In the genomic region with DNA sequence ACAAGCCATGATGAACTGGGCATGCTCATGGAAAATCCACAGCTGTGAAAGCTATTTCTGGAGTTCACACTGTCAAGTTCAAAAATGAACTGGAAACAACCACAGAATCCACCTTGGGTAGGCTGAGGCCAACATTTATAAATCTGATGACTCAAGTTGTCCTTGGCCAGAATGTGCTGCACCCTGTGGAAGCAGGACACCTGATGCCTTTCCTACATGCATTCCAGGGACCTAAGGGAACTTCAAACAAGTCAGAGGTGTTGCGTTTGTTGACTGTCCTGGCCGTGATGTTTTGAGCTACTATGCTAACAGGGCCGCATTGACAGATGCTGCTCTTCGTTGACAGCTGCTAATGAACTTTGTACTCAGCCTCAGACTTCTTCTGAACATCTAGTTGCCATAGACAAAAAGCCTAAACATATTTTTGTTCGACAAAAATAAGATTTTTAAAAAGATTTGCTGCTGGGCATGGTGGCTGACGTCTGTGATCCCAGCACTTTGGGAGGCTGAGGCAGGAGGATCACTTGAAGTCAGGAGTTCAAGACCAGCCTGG, we compare ENCODE assay signal across 1 cellular context.
A peak's percentile ranks its signal among the peaks of the same experiment; 100 is the strongest.
TF ChIP-seq lines count a peak whose summit lies in the region.

No MANE protein-coding gene starts in this region.

TF ChIP-seq in HepG2, 621 proteins besides CTCF, POLR2A, EP300 and RAD21 (continued from another document and continues in another):
- TF ChIP-seq, protein P1, sequence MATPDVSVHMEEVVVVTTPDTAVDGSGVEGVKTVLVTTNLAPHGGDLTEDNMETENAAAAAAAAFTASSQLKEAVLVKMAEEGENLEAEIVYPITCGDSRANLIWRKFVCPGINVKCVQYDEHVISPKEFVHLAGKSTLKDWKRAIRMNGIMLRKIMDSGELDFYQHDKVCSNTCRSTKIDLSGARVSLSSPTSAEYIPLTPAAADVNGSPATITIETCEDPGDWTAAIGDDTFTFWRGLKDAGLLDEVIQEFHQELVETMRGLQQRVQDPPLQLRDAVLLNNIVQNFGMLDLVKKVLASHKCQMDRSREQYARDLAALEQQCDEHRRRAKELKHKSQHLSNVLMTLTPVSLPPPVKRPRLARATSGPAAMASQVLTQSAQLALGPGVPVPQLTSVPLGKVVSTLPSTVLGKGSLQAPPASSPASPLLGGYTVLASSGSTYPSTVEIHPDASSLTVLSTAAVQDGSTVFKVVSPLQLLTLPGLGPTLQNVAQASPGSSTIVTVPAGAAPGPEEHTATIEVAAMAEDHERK (CRISPR knock-in tag; IDR thresholded peaks at IDR 0.05; ENCODE audit: low read depth) = no peak
- TF ChIP-seq ZNF749 (CRISPR knock-in tag; IDR thresholded peaks at IDR 0.05; ENCODE audit: borderline replicate concordance) (0 out of 2 replicates have a peak, but pooled peaks have one; percentile 39), ZBTB8A (CRISPR knock-in tag; IDR thresholded peaks at IDR 0.05; ENCODE audit: borderline replicate concordance, low read depth) (no peak), ZNF17 (CRISPR knock-in tag; IDR thresholded peaks at IDR 0.05) (no peak), AGO1 (IDR thresholded peaks at IDR 0.05; ENCODE audit: low read depth, low read length, poor library complexity, severe bottlenecking) (no peak), ZNF672 (CRISPR knock-in tag; IDR thresholded peaks at IDR 0.05) (0 out of 2 replicates have a peak, but pooled peaks have one; percentile 67), ISL2 (CRISPR knock-in tag; IDR thresholded peaks at IDR 0.05) (peak; percentile 93), FOSL1 (CRISPR knock-in tag; IDR thresholded peaks at IDR 0.05; ENCODE audit: borderline replicate concordance) (peak; percentile 78; the same call in 1 of the 2 replicates), ETV5 (CRISPR knock-in tag; IDR thresholded peaks at IDR 0.05; ENCODE audit: borderline replicate concordance) (peak; percentile 84; the same call in 1 of the 2 replicates), MED8 (CRISPR knock-in tag; IDR thresholded peaks at IDR 0.05; ENCODE audit: insufficient replicate concordance) (peak; percentile 93), NRL (CRISPR knock-in tag; IDR thresholded peaks at IDR 0.05; ENCODE audit: borderline replicate concordance) (no peak), SRSF1 (optimal IDR thresholded peaks at IDR 0.05; ENCODE audit: low read depth, low read length) (no peak), ZSCAN25 (CRISPR knock-in tag; IDR thresholded peaks at IDR 0.05) (no peak; the same call in 1 of the 2 replicates), KDM3A (CRISPR knock-in tag; IDR thresholded peaks at IDR 0.05; ENCODE audit: low read depth) (peak; percentile 80; the same call in 1 of the 2 replicates), ADNP (CRISPR knock-in tag; IDR thresholded peaks at IDR 0.05) (no peak), CREB1 (IDR thresholded peaks at IDR 0.05) (peak; percentile 57; the same call in 1 of the 2 replicates), CREB1 (CRISPR knock-in tag; IDR thresholded peaks at IDR 0.05) (peak; percentile 91), ZNF790 (CRISPR knock-in tag; IDR thresholded peaks at IDR 0.05; ENCODE audit: borderline replicate concordance) (peak; percentile 35; the same call in 1 of the 2 replicates), SCMH1 (CRISPR knock-in tag; IDR thresholded peaks at IDR 0.05; ENCODE audit: borderline replicate concordance) (no peak), ZNF263 (CRISPR knock-in tag; IDR thresholded peaks at IDR 0.05) (no peak), ZKSCAN5 (CRISPR knock-in tag; IDR thresholded peaks at IDR 0.05) (no peak)
- TF ChIP-seq, protein P2, sequence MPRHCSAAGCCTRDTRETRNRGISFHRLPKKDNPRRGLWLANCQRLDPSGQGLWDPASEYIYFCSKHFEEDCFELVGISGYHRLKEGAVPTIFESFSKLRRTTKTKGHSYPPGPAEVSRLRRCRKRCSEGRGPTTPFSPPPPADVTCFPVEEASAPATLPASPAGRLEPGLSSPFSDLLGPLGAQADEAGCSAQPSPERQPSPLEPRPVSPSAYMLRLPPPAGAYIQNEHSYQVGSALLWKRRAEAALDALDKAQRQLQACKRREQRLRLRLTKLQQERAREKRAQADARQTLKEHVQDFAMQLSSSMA (CRISPR knock-in tag; IDR thresholded peaks at IDR 0.05) = no peak
- TF ChIP-seq, protein P3, sequence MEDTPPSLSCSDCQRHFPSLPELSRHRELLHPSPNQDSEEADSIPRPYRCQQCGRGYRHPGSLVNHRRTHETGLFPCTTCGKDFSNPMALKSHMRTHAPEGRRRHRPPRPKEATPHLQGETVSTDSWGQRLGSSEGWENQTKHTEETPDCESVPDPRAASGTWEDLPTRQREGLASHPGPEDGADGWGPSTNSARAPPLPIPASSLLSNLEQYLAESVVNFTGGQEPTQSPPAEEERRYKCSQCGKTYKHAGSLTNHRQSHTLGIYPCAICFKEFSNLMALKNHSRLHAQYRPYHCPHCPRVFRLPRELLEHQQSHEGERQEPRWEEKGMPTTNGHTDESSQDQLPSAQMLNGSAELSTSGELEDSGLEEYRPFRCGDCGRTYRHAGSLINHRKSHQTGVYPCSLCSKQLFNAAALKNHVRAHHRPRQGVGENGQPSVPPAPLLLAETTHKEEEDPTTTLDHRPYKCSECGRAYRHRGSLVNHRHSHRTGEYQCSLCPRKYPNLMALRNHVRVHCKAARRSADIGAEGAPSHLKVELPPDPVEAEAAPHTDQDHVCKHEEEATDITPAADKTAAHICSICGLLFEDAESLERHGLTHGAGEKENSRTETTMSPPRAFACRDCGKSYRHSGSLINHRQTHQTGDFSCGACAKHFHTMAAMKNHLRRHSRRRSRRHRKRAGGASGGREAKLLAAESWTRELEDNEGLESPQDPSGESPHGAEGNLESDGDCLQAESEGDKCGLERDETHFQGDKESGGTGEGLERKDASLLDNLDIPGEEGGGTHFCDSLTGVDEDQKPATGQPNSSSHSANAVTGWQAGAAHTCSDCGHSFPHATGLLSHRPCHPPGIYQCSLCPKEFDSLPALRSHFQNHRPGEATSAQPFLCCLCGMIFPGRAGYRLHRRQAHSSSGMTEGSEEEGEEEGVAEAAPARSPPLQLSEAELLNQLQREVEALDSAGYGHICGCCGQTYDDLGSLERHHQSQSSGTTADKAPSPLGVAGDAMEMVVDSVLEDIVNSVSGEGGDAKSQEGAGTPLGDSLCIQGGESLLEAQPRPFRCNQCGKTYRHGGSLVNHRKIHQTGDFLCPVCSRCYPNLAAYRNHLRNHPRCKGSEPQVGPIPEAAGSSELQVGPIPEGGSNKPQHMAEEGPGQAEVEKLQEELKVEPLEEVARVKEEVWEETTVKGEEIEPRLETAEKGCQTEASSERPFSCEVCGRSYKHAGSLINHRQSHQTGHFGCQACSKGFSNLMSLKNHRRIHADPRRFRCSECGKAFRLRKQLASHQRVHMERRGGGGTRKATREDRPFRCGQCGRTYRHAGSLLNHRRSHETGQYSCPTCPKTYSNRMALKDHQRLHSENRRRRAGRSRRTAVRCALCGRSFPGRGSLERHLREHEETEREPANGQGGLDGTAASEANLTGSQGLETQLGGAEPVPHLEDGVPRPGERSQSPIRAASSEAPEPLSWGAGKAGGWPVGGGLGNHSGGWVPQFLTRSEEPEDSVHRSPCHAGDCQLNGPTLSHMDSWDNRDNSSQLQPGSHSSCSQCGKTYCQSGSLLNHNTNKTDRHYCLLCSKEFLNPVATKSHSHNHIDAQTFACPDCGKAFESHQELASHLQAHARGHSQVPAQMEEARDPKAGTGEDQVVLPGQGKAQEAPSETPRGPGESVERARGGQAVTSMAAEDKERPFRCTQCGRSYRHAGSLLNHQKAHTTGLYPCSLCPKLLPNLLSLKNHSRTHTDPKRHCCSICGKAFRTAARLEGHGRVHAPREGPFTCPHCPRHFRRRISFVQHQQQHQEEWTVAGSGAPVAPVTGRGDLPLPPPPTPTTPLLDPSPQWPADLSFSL (CRISPR knock-in tag; IDR thresholded peaks at IDR 0.05) = peak; percentile 63; the same call in 1 of the 2 replicates
- TF ChIP-seq, protein P4, sequence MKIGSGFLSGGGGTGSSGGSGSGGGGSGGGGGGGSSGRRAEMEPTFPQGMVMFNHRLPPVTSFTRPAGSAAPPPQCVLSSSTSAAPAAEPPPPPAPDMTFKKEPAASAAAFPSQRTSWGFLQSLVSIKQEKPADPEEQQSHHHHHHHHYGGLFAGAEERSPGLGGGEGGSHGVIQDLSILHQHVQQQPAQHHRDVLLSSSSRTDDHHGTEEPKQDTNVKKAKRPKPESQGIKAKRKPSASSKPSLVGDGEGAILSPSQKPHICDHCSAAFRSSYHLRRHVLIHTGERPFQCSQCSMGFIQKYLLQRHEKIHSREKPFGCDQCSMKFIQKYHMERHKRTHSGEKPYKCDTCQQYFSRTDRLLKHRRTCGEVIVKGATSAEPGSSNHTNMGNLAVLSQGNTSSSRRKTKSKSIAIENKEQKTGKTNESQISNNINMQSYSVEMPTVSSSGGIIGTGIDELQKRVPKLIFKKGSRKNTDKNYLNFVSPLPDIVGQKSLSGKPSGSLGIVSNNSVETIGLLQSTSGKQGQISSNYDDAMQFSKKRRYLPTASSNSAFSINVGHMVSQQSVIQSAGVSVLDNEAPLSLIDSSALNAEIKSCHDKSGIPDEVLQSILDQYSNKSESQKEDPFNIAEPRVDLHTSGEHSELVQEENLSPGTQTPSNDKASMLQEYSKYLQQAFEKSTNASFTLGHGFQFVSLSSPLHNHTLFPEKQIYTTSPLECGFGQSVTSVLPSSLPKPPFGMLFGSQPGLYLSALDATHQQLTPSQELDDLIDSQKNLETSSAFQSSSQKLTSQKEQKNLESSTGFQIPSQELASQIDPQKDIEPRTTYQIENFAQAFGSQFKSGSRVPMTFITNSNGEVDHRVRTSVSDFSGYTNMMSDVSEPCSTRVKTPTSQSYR (CRISPR knock-in tag; IDR thresholded peaks at IDR 0.05; ENCODE audit: borderline replicate concordance) = no peak
- TF ChIP-seq, protein P5, sequence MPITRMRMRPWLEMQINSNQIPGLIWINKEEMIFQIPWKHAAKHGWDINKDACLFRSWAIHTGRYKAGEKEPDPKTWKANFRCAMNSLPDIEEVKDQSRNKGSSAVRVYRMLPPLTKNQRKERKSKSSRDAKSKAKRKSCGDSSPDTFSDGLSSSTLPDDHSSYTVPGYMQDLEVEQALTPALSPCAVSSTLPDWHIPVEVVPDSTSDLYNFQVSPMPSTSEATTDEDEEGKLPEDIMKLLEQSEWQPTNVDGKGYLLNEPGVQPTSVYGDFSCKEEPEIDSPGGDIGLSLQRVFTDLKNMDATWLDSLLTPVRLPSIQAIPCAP (CRISPR knock-in tag; IDR thresholded peaks at IDR 0.05; ENCODE audit: low read depth) = no peak
- TF ChIP-seq, protein P6, sequence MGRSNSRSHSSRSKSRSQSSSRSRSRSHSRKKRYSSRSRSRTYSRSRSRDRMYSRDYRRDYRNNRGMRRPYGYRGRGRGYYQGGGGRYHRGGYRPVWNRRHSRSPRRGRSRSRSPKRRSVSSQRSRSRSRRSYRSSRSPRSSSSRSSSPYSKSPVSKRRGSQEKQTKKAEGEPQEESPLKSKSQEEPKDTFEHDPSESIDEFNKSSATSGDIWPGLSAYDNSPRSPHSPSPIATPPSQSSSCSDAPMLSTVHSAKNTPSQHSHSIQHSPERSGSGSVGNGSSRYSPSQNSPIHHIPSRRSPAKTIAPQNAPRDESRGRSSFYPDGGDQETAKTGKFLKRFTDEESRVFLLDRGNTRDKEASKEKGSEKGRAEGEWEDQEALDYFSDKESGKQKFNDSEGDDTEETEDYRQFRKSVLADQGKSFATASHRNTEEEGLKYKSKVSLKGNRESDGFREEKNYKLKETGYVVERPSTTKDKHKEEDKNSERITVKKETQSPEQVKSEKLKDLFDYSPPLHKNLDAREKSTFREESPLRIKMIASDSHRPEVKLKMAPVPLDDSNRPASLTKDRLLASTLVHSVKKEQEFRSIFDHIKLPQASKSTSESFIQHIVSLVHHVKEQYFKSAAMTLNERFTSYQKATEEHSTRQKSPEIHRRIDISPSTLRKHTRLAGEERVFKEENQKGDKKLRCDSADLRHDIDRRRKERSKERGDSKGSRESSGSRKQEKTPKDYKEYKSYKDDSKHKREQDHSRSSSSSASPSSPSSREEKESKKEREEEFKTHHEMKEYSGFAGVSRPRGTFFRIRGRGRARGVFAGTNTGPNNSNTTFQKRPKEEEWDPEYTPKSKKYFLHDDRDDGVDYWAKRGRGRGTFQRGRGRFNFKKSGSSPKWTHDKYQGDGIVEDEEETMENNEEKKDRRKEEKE (IDR thresholded peaks at IDR 0.05) = no peak
- TF ChIP-seq, protein P7, sequence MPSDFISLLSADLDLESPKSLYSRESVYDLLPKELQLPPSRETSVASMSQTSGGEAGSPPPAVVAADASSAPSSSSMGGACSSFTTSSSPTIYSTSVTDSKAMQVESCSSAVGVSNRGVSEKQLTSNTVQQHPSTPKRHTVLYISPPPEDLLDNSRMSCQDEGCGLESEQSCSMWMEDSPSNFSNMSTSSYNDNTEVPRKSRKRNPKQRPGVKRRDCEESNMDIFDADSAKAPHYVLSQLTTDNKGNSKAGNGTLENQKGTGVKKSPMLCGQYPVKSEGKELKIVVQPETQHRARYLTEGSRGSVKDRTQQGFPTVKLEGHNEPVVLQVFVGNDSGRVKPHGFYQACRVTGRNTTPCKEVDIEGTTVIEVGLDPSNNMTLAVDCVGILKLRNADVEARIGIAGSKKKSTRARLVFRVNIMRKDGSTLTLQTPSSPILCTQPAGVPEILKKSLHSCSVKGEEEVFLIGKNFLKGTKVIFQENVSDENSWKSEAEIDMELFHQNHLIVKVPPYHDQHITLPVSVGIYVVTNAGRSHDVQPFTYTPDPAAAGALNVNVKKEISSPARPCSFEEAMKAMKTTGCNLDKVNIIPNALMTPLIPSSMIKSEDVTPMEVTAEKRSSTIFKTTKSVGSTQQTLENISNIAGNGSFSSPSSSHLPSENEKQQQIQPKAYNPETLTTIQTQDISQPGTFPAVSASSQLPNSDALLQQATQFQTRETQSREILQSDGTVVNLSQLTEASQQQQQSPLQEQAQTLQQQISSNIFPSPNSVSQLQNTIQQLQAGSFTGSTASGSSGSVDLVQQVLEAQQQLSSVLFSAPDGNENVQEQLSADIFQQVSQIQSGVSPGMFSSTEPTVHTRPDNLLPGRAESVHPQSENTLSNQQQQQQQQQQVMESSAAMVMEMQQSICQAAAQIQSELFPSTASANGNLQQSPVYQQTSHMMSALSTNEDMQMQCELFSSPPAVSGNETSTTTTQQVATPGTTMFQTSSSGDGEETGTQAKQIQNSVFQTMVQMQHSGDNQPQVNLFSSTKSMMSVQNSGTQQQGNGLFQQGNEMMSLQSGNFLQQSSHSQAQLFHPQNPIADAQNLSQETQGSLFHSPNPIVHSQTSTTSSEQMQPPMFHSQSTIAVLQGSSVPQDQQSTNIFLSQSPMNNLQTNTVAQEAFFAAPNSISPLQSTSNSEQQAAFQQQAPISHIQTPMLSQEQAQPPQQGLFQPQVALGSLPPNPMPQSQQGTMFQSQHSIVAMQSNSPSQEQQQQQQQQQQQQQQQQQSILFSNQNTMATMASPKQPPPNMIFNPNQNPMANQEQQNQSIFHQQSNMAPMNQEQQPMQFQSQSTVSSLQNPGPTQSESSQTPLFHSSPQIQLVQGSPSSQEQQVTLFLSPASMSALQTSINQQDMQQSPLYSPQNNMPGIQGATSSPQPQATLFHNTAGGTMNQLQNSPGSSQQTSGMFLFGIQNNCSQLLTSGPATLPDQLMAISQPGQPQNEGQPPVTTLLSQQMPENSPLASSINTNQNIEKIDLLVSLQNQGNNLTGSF (CRISPR knock-in tag; IDR thresholded peaks at IDR 0.05) = no peak
- TF ChIP-seq, protein P8, sequence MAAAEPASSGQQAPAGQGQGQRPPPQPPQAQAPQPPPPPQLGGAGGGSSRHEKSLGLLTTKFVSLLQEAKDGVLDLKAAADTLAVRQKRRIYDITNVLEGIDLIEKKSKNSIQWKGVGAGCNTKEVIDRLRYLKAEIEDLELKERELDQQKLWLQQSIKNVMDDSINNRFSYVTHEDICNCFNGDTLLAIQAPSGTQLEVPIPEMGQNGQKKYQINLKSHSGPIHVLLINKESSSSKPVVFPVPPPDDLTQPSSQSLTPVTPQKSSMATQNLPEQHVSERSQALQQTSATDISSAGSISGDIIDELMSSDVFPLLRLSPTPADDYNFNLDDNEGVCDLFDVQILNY (CRISPR knock-in tag; conservative IDR thresholded peaks at IDR 0.05) = 0 out of 2 replicates have a peak, but pooled peaks have one; percentile 1
